33 cellular contexts compared by ENCODE assay signal in the genomic region with DNA sequence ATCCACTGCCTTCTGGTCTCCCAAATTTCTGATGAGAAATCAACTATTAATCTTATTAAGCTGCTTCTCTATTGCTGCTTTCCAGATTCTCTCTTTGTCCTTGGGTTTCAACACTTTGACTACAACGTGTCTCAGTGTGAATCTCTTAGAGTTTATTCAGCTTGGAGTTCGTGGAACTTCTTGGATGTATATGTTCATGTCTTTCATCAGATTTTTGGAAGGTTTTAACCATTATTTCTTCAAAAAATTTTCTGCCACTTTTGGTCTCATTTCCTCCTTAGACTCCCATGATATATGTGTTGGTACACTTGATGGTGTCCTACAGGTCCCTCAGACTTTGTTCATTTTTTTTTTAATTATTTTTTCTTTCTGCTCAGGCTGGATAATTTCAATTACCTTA. TPM values are rescaled to one million over a fixed set of nuclear protein-coding genes. Genes with fewer than 3 reads are reported as not detected.
"Had no signal": no experiment of that assay in that cellular context is flagged by ENCODE, and none has a peak within 500 bp of the region (broad histone marks: within the 10 kb centered on the region; RNA-seq: fewer than 3 reads in every experiment).

No MANE protein-coding gene starts in this region.

- FAIRE-seq: astrocyte, bronchial epithelial cell had no signal

- DNase-seq: activated effector memory CD4-positive, alpha-beta T cell treated with anti-CD3 and anti-CD28 coated beads, Interleukin-2, amount 50 U/mL, for 16 hours; activated effector memory CD4-positive, alpha-beta T cell treated with Interleukin-2 at 50 U/mL for 16 hours; activated gamma-delta T cell; activated gamma-delta T cell treated with Interleukin-2 at 50 U/mL for 16 hours; activated naive CD4-positive, alpha-beta T cell; activated naive CD4-positive, alpha-beta T cell treated with anti-CD3 and anti-CD28 coated beads for 36 hours; activated naive CD4-positive, alpha-beta T cell treated with anti-CD3 and anti-CD28 coated beads, Interleukin-2, amount 10 ng/mL, durations not matched to agents 7 days and 5 days; activated naive CD4-positive, alpha-beta T cell treated with anti-CD3 and anti-CD28 coated beads, Interleukin-2, amount 50 U/mL, for 16 hours; activated naive CD4-positive, alpha-beta T cell treated with Interleukin-2 at 50 U/mL for 16 hours; activated naive CD8-positive, alpha-beta T cell treated with anti-CD3 and anti-CD28 coated beads for 36 hours; activated naive CD8-positive, alpha-beta T cell treated with anti-CD3 and anti-CD28 coated beads, Interleukin-2, amount 10 ng/mL, durations not matched to agents 7 days and 5 days; activated naive CD8-positive, alpha-beta T cell treated with anti-CD3 and anti-CD28 coated beads, Interleukin-2, amount 50 U/mL, for 24 hours; activated T-cell treated with anti-CD3 and anti-CD28 coated beads, Interleukin-2, amount 50 U/mL, for 24 hours; activated T-cell treated with anti-CD3 and anti-CD28 coated beads, Interleukin-2, amount 50 U/mL, for 4 hours; activated T-cell treated with anti-CD3 and anti-CD28 coated beads, Interleukin-2, amount 50 U/mL, for 48 hours; activated T-cell treated with anti-CD3 and anti-CD28 coated beads, Interleukin-2, amount 50 U/mL, for 72 hours; adrenal gland; amniotic stem cell; amygdala; anterior cingulate cortex; aorta; body of pancreas; brain microvascular endothelial cell; caudate nucleus; central memory CD4-positive, alpha-beta T cell; cerebellar nuclear complex had no signal

- H3K36me3 ChIP-seq: adrenal gland, ascending aorta, brain microvascular endothelial cell, breast epithelium had no signal

- H3K4me1 ChIP-seq: adrenal gland, ascending aorta, body of pancreas, breast epithelium had no signal

- H3K27me3 ChIP-seq: adrenal gland, ascending aorta, body of pancreas, brain microvascular endothelial cell, breast epithelium, cardiac muscle cell had no signal

- ATAC-seq: activated naive CD4-positive, alpha-beta T cell treated with anti-CD3 and anti-CD28 coated beads, Interleukin-2, amount 50 U/mL, for 72 hours; activated naive CD8-positive, alpha-beta T cell treated with anti-CD3 and anti-CD28 coated beads, Interleukin-2, amount 50 U/mL, for 24 hours; activated T-cell treated with anti-CD3 and anti-CD28 coated beads, Interleukin-2, amount 50 U/mL, for 4 hours; activated T-cell treated with anti-CD3 and anti-CD28 coated beads, Interleukin-2, amount 50 U/mL, for 72 hours; activated T-helper 17 cell treated with anti-CD3 and anti-CD28 coated beads, Interleukin-2, amount 50 U/mL, for 72 hours; body of pancreas had no signal

- H3K27ac ChIP-seq: adrenal gland, ascending aorta, body of pancreas, brain microvascular endothelial cell, breast epithelium, cardiac muscle cell had no signal

- H3K9me3 ChIP-seq: adrenal gland, ascending aorta, body of pancreas had no signal

- H3K4me3 ChIP-seq: adrenal gland, ascending aorta, body of pancreas, breast epithelium, cardiac muscle cell had no signal

RNA-seq across cellular contexts. Expression of gene TICRR, which starts 36.0 kb away (rescaled TPM):
- total RNA-seq: ascending aorta had no signal
